In genomic region chr2:239196474-239197021, GRCh38 we compare ENCODE assay signal across 24 cellular contexts.
A peak's percentile ranks its signal among the peaks of the same experiment; 100 is the strongest.
DNase-seq lines count a peak whose midpoint lies in the region; ATAC-seq and TF ChIP-seq lines count a peak whose summit lies in the region.
"Had no signal": no experiment of that assay in that cellular context is flagged by ENCODE, and none has a peak within 500 bp of the region (broad histone marks: within the 10 kb centered on the region; RNA-seq: fewer than 3 reads in every experiment).

No MANE protein-coding gene starts in this region.

- 88 to 93% methylated on average over 10 to 17 of the region's 17 CpGs for WGBS in body of pancreas, 2 donors

- peak overlapping the region; percentile 20; the same call in 1 of the 2 replicates for H3K27ac ChIP-seq in BLaER1
- no peak overlapping the region for H3K27ac ChIP-seq in body of pancreas
- H3K27ac ChIP-seq: breast epithelium, SJSA1 had no signal

- TF ChIP-seq POLR2A in body of pancreas (IDR thresholded peaks at IDR 0.05) = no peak

- H3K9ac ChIP-seq in BLaER1 = no peak overlapping the region

- intact Hi-C loops in body of pancreas (cut with DNase I) = no loop called here

- DNase-seq in body of pancreas (peak in 3 of 4 donors; percentile 3 to 8 (median 7)), left lobe of liver (ENCODE audit: low spot score) (peak; percentile 40), hepatic stellate cell (ENCODE audit: low spot score) (no peak), HT-29 (ENCODE audit: low spot score) (no peak), HuH-7 (ENCODE audit: low spot score) (no peak)
- no peak for DNase-seq in stimulated activated effector memory CD8-positive, alpha-beta T cell treated with anti-CD3 and anti-CD28 coated beads, Interleukin-12 subunit alpha, Interleukin-12 subunit beta, amount 100 ng/mL, for 72 hours (ENCODE audit: low spot score in 2 of 2)
- DNase-seq: ACHN; CD4-positive, CD25-positive, alpha-beta regulatory T cell; DMS153; effector CD8-positive, alpha-beta T cell; GF-D8; HCEC 1CT; NCI-H1436; NCI-H2171 treated with DMSO at 0.1 percent for 48 hours; NCI-H526 treated with DMSO at 0.1 percent for 48 hours; OCI-M1; stimulated activated CD4-positive, alpha-beta T cell treated with anti-CD3 and anti-CD28 coated beads, Interleukin-1b, Interleukin-23, amount 100 ng/mL, for 48 hours had no signal

- ATAC-seq in body of pancreas = no peak
- no peak for ATAC-seq in left lobe of liver
- no peak for ATAC-seq in stimulated activated effector memory CD8-positive, alpha-beta T cell treated with anti-CD3 and anti-CD28 coated beads, Interleukin-12 subunit alpha, Interleukin-12 subunit beta, amount 100 ng/mL, for 72 hours
- ATAC-seq in GM19463 (IDR thresholded peaks at IDR 0.05; ENCODE audit: unreplicated experiment) = no peak

- no peak overlapping the region for H3K4me3 Mint-ChIP-seq in stimulated activated effector memory CD8-positive, alpha-beta T cell treated with anti-CD3 and anti-CD28 coated beads, Interleukin-12 subunit alpha, Interleukin-12 subunit beta, amount 100 ng/mL, for 72 hours
- H3K4me3 Mint-ChIP-seq: activated naive CD8-positive, alpha-beta T cell; CD4-positive, CD25-positive, alpha-beta regulatory T cell; stimulated activated naive CD8-positive, alpha-beta T cell treated with anti-CD3 and anti-CD28 coated beads, Interleukin-15, Interleukin-2, amounts not matched to agents 100 ng/mL and 50 ng/mL, for 24 hours; T-helper 1 cell treated with Interleukin-12 subunit alpha and Interleukin-12 subunit beta and Interleukin-4 antibody, amounts not matched to agents 30 μg/mL and 1 μg/mL, for 36 hours had no signal

- H3K27ac Mint-ChIP-seq in stimulated activated effector memory CD8-positive, alpha-beta T cell treated with anti-CD3 and anti-CD28 coated beads, Interleukin-12 subunit alpha, Interleukin-12 subunit beta, amount 100 ng/mL, for 72 hours = peak overlapping the region; percentile 8
- H3K27ac Mint-ChIP-seq: activated naive CD8-positive, alpha-beta T cell; stimulated activated naive CD8-positive, alpha-beta T cell treated with anti-CD3 and anti-CD28 coated beads, Interleukin-15, Interleukin-2, amounts not matched to agents 100 ng/mL and 50 ng/mL, for 24 hours; T-helper 1 cell treated with Interleukin-12 subunit alpha and Interleukin-12 subunit beta and Interleukin-4 antibody, amounts not matched to agents 30 μg/mL and 1 μg/mL, for 36 hours had no signal

- peak overlapping the region; percentile 18; the same call in 1 of the 2 replicates for H3K4me2 ChIP-seq in BLaER1

- H3K36me3 ChIP-seq in BLaER1 (peaks cover 28% of the 10 kb centered on the region), body of pancreas (replicated peaks in 1 of 2; ENCODE audit: insufficient read depth in 1 of 2, low read depth in 2 of 2) (no peaks in the 10 kb centered on the region)
- H3K36me3 ChIP-seq: breast epithelium, SJSA1 had no signal

- H3K36me3 Mint-ChIP-seq in stimulated activated effector memory CD8-positive, alpha-beta T cell treated with anti-CD3 and anti-CD28 coated beads, Interleukin-12 subunit alpha, Interleukin-12 subunit beta, amount 100 ng/mL, for 72 hours = peaks cover 6% of the 10 kb centered on the region

- no peaks in the 10 kb centered on the region for H3K9me3 ChIP-seq in BLaER1
- no peaks in the 10 kb centered on the region for H3K9me3 ChIP-seq in body of pancreas
- H3K9me3 ChIP-seq: breast epithelium, SJSA1 had no signal

- H3K4me1 Mint-ChIP-seq in stimulated activated effector memory CD8-positive, alpha-beta T cell treated with anti-CD3 and anti-CD28 coated beads, Interleukin-12 subunit alpha, Interleukin-12 subunit beta, amount 100 ng/mL, for 72 hours = peaks cover 14% of the 10 kb centered on the region

- H3K4me1 ChIP-seq in BLaER1 (peaks cover 52% of the 10 kb centered on the region), body of pancreas (no peaks in the 10 kb centered on the region)
- H3K4me1 ChIP-seq: breast epithelium, SJSA1 had no signal

- peaks cover 59% of the 10 kb centered on the region for H4K20me1 ChIP-seq in BLaER1

- no peak for TF ChIP-seq CTCF in body of pancreas (IDR thresholded peaks at IDR 0.05)

- no peaks in the 10 kb centered on the region for H3K9me3 Mint-ChIP-seq in stimulated activated effector memory CD8-positive, alpha-beta T cell treated with anti-CD3 and anti-CD28 coated beads, Interleukin-12 subunit alpha, Interleukin-12 subunit beta, amount 100 ng/mL, for 72 hours
- H3K9me3 Mint-ChIP-seq: stimulated activated naive CD8-positive, alpha-beta T cell treated with anti-CD3 and anti-CD28 coated beads, Interleukin-15, Interleukin-2, amounts not matched to agents 100 ng/mL and 50 ng/mL, for 24 hours; T-helper 1 cell treated with Interleukin-12 subunit alpha and Interleukin-12 subunit beta and Interleukin-4 antibody, amounts not matched to agents 30 μg/mL and 1 μg/mL, for 36 hours had no signal

- H3K27me3 ChIP-seq in BLaER1 (no peaks in the 10 kb centered on the region), body of pancreas (no peaks in the 10 kb centered on the region)
- H3K27me3 ChIP-seq: breast epithelium, SJSA1 had no signal

- no peak overlapping the region for H3K4me3 ChIP-seq in BLaER1
- H3K4me3 ChIP-seq in body of pancreas = no peak overlapping the region
- H3K4me3 ChIP-seq: breast epithelium, SJSA1 had no signal

Comparison
In these comparisons a context has a peak if more than half of its experiments do, and no peak if none do; other contexts are left out.
1. DNase-seq: peak in body of pancreas (3 of 4) and left lobe of liver (single experiment); none in stimulated activated effector memory CD8-positive, alpha-beta T cell treated with anti-CD3 and anti-CD28 coated beads, Interleukin-12 subunit alpha, Interleukin-12 subunit beta, amount 100 ng/mL, for 72 hours (0 of 2), hepatic stellate cell (single experiment), HT-29 (single experiment) and HuH-7 (single experiment).